ENCODE assay signal across 11 cellular contexts in genomic region chr4:78622253-78622979, GRCh38.
DNase-seq lines count a peak whose midpoint lies in the region; ATAC-seq and TF ChIP-seq lines count a peak whose summit lies in the region.
"Had no signal": no experiment of that assay in that cellular context is flagged by ENCODE, and none has a peak within 500 bp of the region (broad histone marks: within the 10 kb centered on the region; RNA-seq: fewer than 3 reads in every experiment).

No MANE protein-coding gene starts in this region.

- no peak overlapping the region for H4K8ac ChIP-seq in H9 (replicated peaks; ENCODE audit: insufficient read length, low read depth, low read length)

- no peak overlapping the region for H3K23ac ChIP-seq in H9 (ENCODE audit: insufficient read length, low read depth, low read length)

- H2BK120ac ChIP-seq in H9 (ENCODE audit: low read depth, low read length, poor library complexity, severe bottlenecking) = no peak overlapping the region

- no peak overlapping the region for H3K18ac ChIP-seq in H9 (ENCODE audit: insufficient read length, low read depth, low read length)

- H2BK20ac ChIP-seq in H9 (ENCODE audit: low read depth, low read length, poor library complexity, severe bottlenecking) = no peak overlapping the region

- no peaks in the 10 kb centered on the region for H3K9me3 Mint-ChIP-seq in GM23338
- H3K9me3 Mint-ChIP-seq in H9 = no peaks in the 10 kb centered on the region
- H3K9me3 Mint-ChIP-seq: activated T-cell treated with anti-CD3 and anti-CD28 coated beads, Interleukin-2, amount 50 U/mL, for 4 hours had no signal

- no peak overlapping the region for H2BK5ac ChIP-seq in H9 (ENCODE audit: insufficient read length, low read length)

- no CpG with 5 or more reads among the region's 6 CpGs for WGBS in H9 (ENCODE audit: extremely low coverage, insufficient read length, low lambda C conversion rate)

- H3K9me3 ChIP-seq in fibroblast of lung (ENCODE audit: control insufficient read depth, insufficient read depth, low read depth, low read length) (no peaks in the 10 kb centered on the region), Karpas-422 (ENCODE audit: low read length) (no peaks in the 10 kb centered on the region), H9 (ENCODE audit: control insufficient read depth, low read depth, low read length) (no peaks in the 10 kb centered on the region)

- ATAC-seq in GM23338 = no peak
- ATAC-seq in SK-N-SH treated with all-trans-retinoic acid at 6 μM for 48 hours = peak; percentile 97
- ATAC-seq: activated T-cell treated with anti-CD3 and anti-CD28 coated beads, Interleukin-2, amount 50 U/mL, for 4 hours had no signal

- H3K14ac ChIP-seq in H9 (ENCODE audit: insufficient read depth, low read length) = no peak overlapping the region

- H3K36me3 ChIP-seq in GM23338 (ENCODE audit: insufficient read depth) = no peaks in the 10 kb centered on the region
- H3K36me3 ChIP-seq in fibroblast of lung (ENCODE audit: control insufficient read depth, insufficient read depth, low read length) = no peaks in the 10 kb centered on the region
- no peaks in the 10 kb centered on the region for H3K36me3 ChIP-seq in Karpas-422 (ENCODE audit: insufficient read depth, low read length)

- H3K79me1 ChIP-seq in H9 (ENCODE audit: insufficient read depth, low read depth, low read length, poor library complexity, severe bottlenecking) = no peaks in the 10 kb centered on the region

- H3K27me3 ChIP-seq in GM23338 (ENCODE audit: insufficient read depth) = no peaks in the 10 kb centered on the region
- H3K27me3 ChIP-seq in fibroblast of lung (ENCODE audit: control insufficient read depth, insufficient read depth, low read length) = no peaks in the 10 kb centered on the region
- no peaks in the 10 kb centered on the region for H3K27me3 ChIP-seq in Karpas-422 (ENCODE audit: low read length)
- no peaks in the 10 kb centered on the region for H3K27me3 ChIP-seq in H9 (ENCODE audit: insufficient read depth, low read length)

- H4K20me1 ChIP-seq in GM23338 (replicated peaks; ENCODE audit: insufficient read depth) (no peaks in the 10 kb centered on the region), fibroblast of lung (ENCODE audit: control insufficient read depth, extremely low read depth, insufficient read depth, low read length) (no peaks in the 10 kb centered on the region), Karpas-422 (ENCODE audit: insufficient read depth, low read depth, low read length) (no peaks in the 10 kb centered on the region), H9 (ENCODE audit: control insufficient read depth, insufficient read depth, insufficient read length) (no peaks in the 10 kb centered on the region)

- H3K23me2 ChIP-seq in H9 (ENCODE audit: insufficient read length, low read depth, low read length, poor library complexity, severe bottlenecking) = no peaks in the 10 kb centered on the region

- H3K79me2 ChIP-seq in GM23338 (replicated peaks; ENCODE audit: insufficient read depth) (no peaks in the 10 kb centered on the region), fibroblast of lung (ENCODE audit: control insufficient read depth, insufficient read depth, low read length) (no peaks in the 10 kb centered on the region), Karpas-422 (ENCODE audit: low read length) (no peaks in the 10 kb centered on the region), H9 (ENCODE audit: insufficient read depth, low read length) (no peaks in the 10 kb centered on the region)

- H3K9ac ChIP-seq in fibroblast of lung (ENCODE audit: insufficient read depth, low read length) (no peak overlapping the region), Karpas-422 (ENCODE audit: low read length) (no peak overlapping the region), H9 (ENCODE audit: extremely low read depth, insufficient read length, low read length) (no peak overlapping the region)

- H3K4me1 Mint-ChIP-seq in GM23338 = peaks cover 4% of the 10 kb centered on the region; the same call in 1 of the 3 replicates
- peaks cover 3 to 6% of the 10 kb centered on the region in 2 experiments; a peak in 2 of 4 replicates for H3K4me1 Mint-ChIP-seq in H9

- TF ChIP-seq CTCF in GM23338 (conservative IDR thresholded peaks at IDR 0.05; ENCODE audit: low read depth in 2 of 2) (no peak), fibroblast of lung (conservative IDR thresholded peaks at IDR 0.05 in 1 of 2, IDR thresholded peaks at IDR 0.05 in 1 of 2; ENCODE audit: low read depth in 1 of 2, low read length in 2 of 2) (no peak), retinal pigment epithelial cell (conservative IDR thresholded peaks at IDR 0.05; ENCODE audit: low read depth, low read length) (no peak), H9 (conservative IDR thresholded peaks at IDR 0.05) (no peak)

- no peak overlapping the region for H4K5ac ChIP-seq in H9 (ENCODE audit: insufficient read length, low read depth, low read length)

- no peak overlapping the region for H2BK12ac ChIP-seq in H9 (ENCODE audit: insufficient read length, low read depth, low read length)

- H3K36me3 Mint-ChIP-seq in GM23338 (ENCODE audit: low read depth) (no peaks in the 10 kb centered on the region), H9 (ENCODE audit: insufficient read depth in 1 of 3, low read depth in 3 of 3) (no peaks in the 10 kb centered on the region)

- H3K27ac Mint-ChIP-seq in GM23338 (no peak overlapping the region), H9 (no peak overlapping the region; a peak in 1 of 7 replicates)

- H2AK5ac ChIP-seq in H9 (ENCODE audit: insufficient read length, low read length) = no peak overlapping the region

- H3K4me3 Mint-ChIP-seq in GM23338 (no peak overlapping the region), H9 (no peak overlapping the region)
- H3K4me3 Mint-ChIP-seq: activated T-cell treated with anti-CD3 and anti-CD28 coated beads, Interleukin-2, amount 50 U/mL, for 4 hours had no signal

- H3K4me2 ChIP-seq in GM23338 (no peak overlapping the region), fibroblast of lung (ENCODE audit: extremely low read depth, insufficient read depth, low read length) (no peak overlapping the region), Karpas-422 (ENCODE audit: low read depth, low read length, poor library complexity, severe bottlenecking) (no peak overlapping the region), H9 (ENCODE audit: insufficient read depth, insufficient read length, low read length) (no peak overlapping the region)

- peak overlapping the region; percentile 52; the same call in 1 of the 2 replicates for H2AFZ ChIP-seq in GM23338
- H2AFZ ChIP-seq in fibroblast of lung (ENCODE audit: low read length) = no peak overlapping the region
- H2AFZ ChIP-seq in Karpas-422 (ENCODE audit: low read length) = no peak overlapping the region
- H2AFZ ChIP-seq in H9 (ENCODE audit: low read length) = no peak overlapping the region

- no peak overlapping the region for H3K4ac ChIP-seq in H9 (ENCODE audit: low read depth, low read length)

- H3F3A ChIP-seq in GM23338 (replicated peaks; ENCODE audit: low read depth) = no peaks in the 10 kb centered on the region

- no peak overlapping the region; the same call in 1 of the 2 replicates for H2BK15ac ChIP-seq in H9 (ENCODE audit: low read depth, low read length)

- no peak overlapping the region for H4K91ac ChIP-seq in H9 (ENCODE audit: insufficient read length, low read depth, low read length)

- H3K4me1 ChIP-seq in GM23338 (ENCODE audit: insufficient read depth) (no peaks in the 10 kb centered on the region), fibroblast of lung (ENCODE audit: control insufficient read depth, extremely low read depth, insufficient read depth, low read length) (peaks cover 5% of the 10 kb centered on the region), Karpas-422 (ENCODE audit: low read length) (no peaks in the 10 kb centered on the region), H9 (ENCODE audit: insufficient read depth, low read length) (no peaks in the 10 kb centered on the region)

- H3K27ac ChIP-seq in GM23338 (ENCODE audit: low read depth) (no peak overlapping the region), fibroblast of lung (ENCODE audit: insufficient read depth, low read length) (no peak overlapping the region), Karpas-422 (ENCODE audit: low read length) (no peak overlapping the region), H9 (ENCODE audit: insufficient read length, low read depth, low read length) (no peak overlapping the region)
- H3K27ac ChIP-seq: VCaP had no signal

- no peak overlapping the region for H3T11ph ChIP-seq in H9 (ENCODE audit: low read length)

- no peaks in the 10 kb centered on the region for H3K27me3 Mint-ChIP-seq in GM23338 (ENCODE audit: insufficient read depth, low read depth, poor library complexity)
- H3K27me3 Mint-ChIP-seq in H9 (ENCODE audit: low read depth) = no peaks in the 10 kb centered on the region

- H3K9me2 ChIP-seq in GM23338 (ENCODE audit: insufficient read depth) (no peaks in the 10 kb centered on the region), Karpas-422 (replicated peaks; ENCODE audit: insufficient read depth, low read length) (no peaks in the 10 kb centered on the region)

- DNase-seq in GM23338 (ENCODE audit: low spot score) (no peak), fibroblast of lung (ENCODE audit: low read depth in 2 of 2) (peak; percentile 65 to 81), retinal pigment epithelial cell (ENCODE audit: low read depth) (peak; percentile 48), Karpas-422 (no peak), NCI-H2227 (lab: John Stamatoyannopoulos, UW; ENCODE audit: unreplicated experiment) (no peak), H9 (no peak)
- no peak for DNase-seq in activated CD4-positive, alpha-beta T cell treated with anti-CD3 and anti-CD28 coated beads, Interleukin-2, amount 50 U/mL, for 4 hours
- DNase-seq: activated T-cell treated with anti-CD3 and anti-CD28 coated beads, Interleukin-2, amount 50 U/mL, for 4 hours; mammary epithelial cell had no signal

- no peak overlapping the region for H3K4me3 ChIP-seq in GM23338
- no peak overlapping the region for H3K4me3 ChIP-seq in fibroblast of lung (replicated peaks in 1 of 4; ENCODE audit: control extremely low read depth in 1 of 4, insufficient read depth in 1 of 4, low read depth in 3 of 4, low read length in 4 of 4)
- no peak overlapping the region for H3K4me3 ChIP-seq in retinal pigment epithelial cell (ENCODE audit: low read length)
- H3K4me3 ChIP-seq in Karpas-422 (ENCODE audit: low read length) = no peak overlapping the region

- H3K56ac ChIP-seq in H9 (ENCODE audit: insufficient read length, low read depth, low read length) = no peak overlapping the region

TF ChIP-seq in GM23338, 12 proteins besides CTCF, POLR2A, EP300 and RAD21 (continues in another document):
- no peak for TF ChIP-seq STAT1 (IDR thresholded peaks at IDR 0.05; ENCODE audit: unreplicated experiment)
- no peak for TF ChIP-seq POLR2AphosphoS5 (IDR thresholded peaks at IDR 0.05; ENCODE audit: low read depth)

TF ChIP-seq in SK-N-SH treated with all-trans-retinoic acid at 6 μM for 48 hours, 23 proteins besides CTCF, POLR2A, EP300 and RAD21 (continues in another document):
- no peak for TF ChIP-seq ISL1 (CRISPR knock-in tag; IDR thresholded peaks at IDR 0.05)

Comparison
In these comparisons a context has a peak if more than half of its experiments do, and no peak if none do; other contexts are left out.
1. DNase-seq: peak in fibroblast of lung (2 of 2) and retinal pigment epithelial cell (single experiment); none in GM23338 (single experiment), activated CD4-positive, alpha-beta T cell treated with anti-CD3 and anti-CD28 coated beads, Interleukin-2, amount 50 U/mL, for 4 hours (0 of 2), Karpas-422 (single experiment), NCI-H2227 (single experiment) and H9 (single experiment).